ENCODE assay signal across 16 cellular contexts in the genomic region with DNA sequence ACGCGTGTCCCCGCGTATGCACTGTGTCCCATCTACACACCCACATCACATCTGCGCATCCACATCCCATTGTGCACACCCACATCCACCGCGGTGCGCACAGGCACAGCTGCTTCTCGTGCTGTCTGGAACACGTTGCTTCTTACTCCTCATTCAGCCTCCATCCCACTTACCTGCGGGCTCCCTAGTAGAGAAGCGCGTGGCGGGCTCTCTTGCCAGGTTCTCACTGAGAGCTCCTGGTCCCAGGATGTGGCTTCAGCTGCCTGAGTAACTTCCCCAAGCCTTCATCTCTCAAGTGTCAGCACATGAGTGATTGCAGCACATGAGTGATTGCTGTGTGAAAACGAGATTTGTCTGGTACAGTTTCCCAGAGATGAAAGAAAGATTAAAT.
DNase-seq lines count a peak whose midpoint lies in the region; ATAC-seq and TF ChIP-seq lines count a peak whose summit lies in the region.
"Had no signal": no experiment of that assay in that cellular context is flagged by ENCODE, and none has a peak within 500 bp of the region (broad histone marks: within the 10 kb centered on the region; RNA-seq: fewer than 3 reads in every experiment).

No MANE protein-coding gene starts in this region.

- H3K36me3 Mint-ChIP-seq in central memory CD8-positive, alpha-beta T cell (ENCODE audit: insufficient read depth), result peaks cover 49% of the 10 kb centered on the region

- no peak for TF ChIP-seq CTCF in left ventricle myocardium inferior (IDR thresholded peaks at IDR 0.05; ENCODE audit: borderline replicate concordance)

- DNase-seq in central memory CD8-positive, alpha-beta T cell (ENCODE audit: low spot score in 2 of 2), result no peak
- no peak for DNase-seq in hippocampal formation (lab: John Stamatoyannopoulos, UW)
- DNase-seq in left ventricle myocardium inferior, result no peak
- no peak for DNase-seq in stimulated activated CD4-positive, alpha-beta T cell treated with anti-CD3 and anti-CD28 coated beads, Interleukin-12 subunit alpha, Interleukin-12 subunit beta, amount 100 ng/mL, for 4 hours
- DNase-seq: Caco-2, immature natural killer cell, Kasumi-1, midbrain, NCI-H1694, NCI-H524 had no signal

- 0 out of 2 replicates have a peak overlapping the region, but pooled peaks have one; percentile 38 for H3K9ac ChIP-seq in BLaER1

- H3K4me3 ChIP-seq in BLaER1 (no peak overlapping the region), left ventricle myocardium inferior (no peak overlapping the region)
- H3K4me3 ChIP-seq: adrenal gland, gastroesophageal sphincter had no signal

- H3K9me3 Mint-ChIP-seq in central memory CD8-positive, alpha-beta T cell, result no peaks in the 10 kb centered on the region
- H3K9me3 Mint-ChIP-seq: immature natural killer cell had no signal

- peak; percentile 51 for ATAC-seq in GM18861 (IDR thresholded peaks at IDR 0.05; ENCODE audit: unreplicated experiment)
- peak; percentile 69 for ATAC-seq in HG03460 (IDR thresholded peaks at IDR 0.05; ENCODE audit: unreplicated experiment)
- no peak for ATAC-seq in central memory CD8-positive, alpha-beta T cell (replicated peaks; ENCODE audit: extremely low read depth, poor library complexity, severe bottlenecking)
- no peak for ATAC-seq in GM21723 (IDR thresholded peaks at IDR 0.05; ENCODE audit: unreplicated experiment)
- ATAC-seq: gastroesophageal sphincter had no signal

- H3K9me3 ChIP-seq in BLaER1 (no peaks in the 10 kb centered on the region), left ventricle myocardium inferior (replicated peaks) (no peaks in the 10 kb centered on the region)
- H3K9me3 ChIP-seq: adrenal gland, Caco-2, gastroesophageal sphincter had no signal

- H3K27ac Mint-ChIP-seq in central memory CD8-positive, alpha-beta T cell (ENCODE audit: low read depth), result peak overlapping the region; percentile 3
- H3K27ac Mint-ChIP-seq: immature natural killer cell had no signal

- H3K4me3 Mint-ChIP-seq in central memory CD8-positive, alpha-beta T cell, result no peak overlapping the region
- H3K4me3 Mint-ChIP-seq: immature natural killer cell had no signal

- peak overlapping the region; percentile 20 for H3K4me2 ChIP-seq in BLaER1

- H3K36me3 ChIP-seq in BLaER1, result peaks cover 100% of the 10 kb centered on the region
- peaks cover 94% of the 10 kb centered on the region for H3K36me3 ChIP-seq in left ventricle myocardium inferior

- H3K27me3 Mint-ChIP-seq in central memory CD8-positive, alpha-beta T cell, result no peaks in the 10 kb centered on the region

- no peaks in the 10 kb centered on the region for H3K4me1 Mint-ChIP-seq in central memory CD8-positive, alpha-beta T cell

- H3K27me3 ChIP-seq in BLaER1 (no peaks in the 10 kb centered on the region), left ventricle myocardium inferior (ENCODE audit: low read depth) (no peaks in the 10 kb centered on the region)
- H3K27me3 ChIP-seq: adrenal gland, gastroesophageal sphincter had no signal

- intact Hi-C loops in left ventricle myocardium inferior (cut with micrococcal nuclease), result no loop called here

- H4K20me1 ChIP-seq in BLaER1, result no peaks in the 10 kb centered on the region; the same call in 1 of the 2 replicates

- H3K27ac ChIP-seq in BLaER1 (0 out of 2 replicates have a peak overlapping the region, but pooled peaks have one; percentile 38), left ventricle myocardium inferior (replicated peaks) (no peak overlapping the region)
- H3K27ac ChIP-seq: adrenal gland, gastroesophageal sphincter had no signal

- peaks cover 14% of the 10 kb centered on the region; the same call in 1 of the 2 replicates for H3K4me1 ChIP-seq in BLaER1
- H3K4me1 ChIP-seq in left ventricle myocardium inferior, result no peaks in the 10 kb centered on the region
- H3K4me1 ChIP-seq: adrenal gland, Caco-2 had no signal

Comparison
In these comparisons a context has a peak if more than half of its experiments do, and no peak if none do; other contexts are left out.
1. ATAC-seq: peak in GM18861 (single experiment) and HG03460 (single experiment); none in central memory CD8-positive, alpha-beta T cell (single experiment) and GM21723 (single experiment).